Comparison of ENCODE assay signal across 23 cellular contexts in the genomic region with DNA sequence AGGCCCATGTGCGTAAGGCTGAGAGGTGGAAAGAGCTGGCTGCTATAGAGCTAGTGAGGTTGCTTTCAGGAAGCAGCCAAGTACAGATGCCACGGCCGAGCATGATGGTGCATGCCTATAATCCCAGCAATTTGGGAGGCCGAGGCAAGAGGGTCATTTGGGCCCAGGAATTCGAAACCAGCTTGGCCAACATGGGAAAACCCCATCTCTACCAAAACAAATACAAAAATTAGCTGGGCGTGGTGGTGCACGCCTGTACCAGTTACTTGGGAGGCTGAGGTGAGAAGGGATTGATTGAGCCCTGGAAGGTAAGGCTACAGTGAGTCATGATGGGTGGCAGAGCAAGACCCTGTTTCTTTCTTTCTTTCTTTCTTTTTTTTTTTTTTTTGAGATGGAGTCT.
"Had no signal": no experiment of that assay in that cellular context is flagged by ENCODE, and none has a peak within 500 bp of the region (broad histone marks: within the 10 kb centered on the region; RNA-seq: fewer than 3 reads in every experiment).

No MANE protein-coding gene starts in this region.

- H3K4me1 Mint-ChIP-seq: activated T-helper 17 cell treated with anti-CD3 and anti-CD28 coated beads, Interleukin-2, amount 50 U/mL, for 72 hours had no signal

- DNase-seq: activated CD4-positive, alpha-beta T cell treated with anti-CD3 and anti-CD28 coated beads, Interleukin-2, amount 50 U/mL, for 4 hours; activated CD8-positive, alpha-beta memory T cell treated with anti-CD3 and anti-CD28 coated beads for 24 hours; activated CD8-positive, alpha-beta memory T cell treated with anti-CD3 and anti-CD28 coated beads, Interleukin-2, amount 50 U/mL, for 4 hours; activated T-cell treated with anti-CD3 and anti-CD28 coated beads, Interleukin-2, amount 50 U/mL, for 24 hours; brain microvascular endothelial cell; effector memory CD4-positive, alpha-beta T cell; gastrocnemius medialis; left ventricle myocardium inferior; sigmoid colon; stimulated activated CD4-positive, alpha-beta T cell treated with anti-CD3 and anti-CD28 coated beads, Interleukin-2, amount 100 ng/mL, for 48 hours; T1000; upper lobe of right lung had no signal

- H3K4me3 Mint-ChIP-seq: activated CD4-positive, alpha-beta T cell treated with anti-CD3 and anti-CD28 coated beads for 36 hours; activated T-cell treated with anti-CD3 and anti-CD28 coated beads, Interleukin-2, amount 50 U/mL, for 24 hours; activated T-helper 17 cell treated with anti-CD3 and anti-CD28 coated beads, Interleukin-2, amount 50 U/mL, for 72 hours; central memory CD8-positive, alpha-beta T cell; natural killer cell treated with Interleukin-12 subunit alpha and Interleukin-12 subunit beta and Interleukin-15 and Interleukin-18, amount 100 ng/mL, for 72 hours; T-helper 1 cell treated with Interleukin-12 subunit alpha and Interleukin-12 subunit beta and Interleukin-4 antibody, amounts not matched to agents 30 μg/mL and 1 μg/mL, for 36 hours; WTC11 had no signal

- H3K27ac Mint-ChIP-seq: activated CD4-positive, alpha-beta T cell treated with anti-CD3 and anti-CD28 coated beads for 36 hours; activated naive CD4-positive, alpha-beta T cell treated with anti-CD3 and anti-CD28 coated beads, Interleukin-2, amount 50 U/mL, for 72 hours; activated T-cell treated with anti-CD3 and anti-CD28 coated beads, Interleukin-2, amount 50 U/mL, for 24 hours; activated T-helper 17 cell treated with anti-CD3 and anti-CD28 coated beads, Interleukin-2, amount 50 U/mL, for 72 hours; T-helper 1 cell treated with Interleukin-12 subunit alpha and Interleukin-12 subunit beta and Interleukin-4 antibody, amounts not matched to agents 30 μg/mL and 1 μg/mL, for 36 hours; WTC11 had no signal

- ATAC-seq: activated naive CD4-positive, alpha-beta T cell treated with anti-CD3 and anti-CD28 coated beads, Interleukin-2, amount 50 U/mL, for 72 hours; activated T-helper 17 cell treated with anti-CD3 and anti-CD28 coated beads, Interleukin-2, amount 50 U/mL, for 72 hours; gastrocnemius medialis; natural killer cell treated with Interleukin-12 subunit alpha and Interleukin-12 subunit beta and Interleukin-15 and Interleukin-18, amount 100 ng/mL, for 72 hours; stimulated activated naive CD8-positive, alpha-beta T cell treated with anti-CD3 and anti-CD28 coated beads, Interleukin-15, Interleukin-2, amounts not matched to agents 100 U/mL and 50 U/mL, for 24 hours; upper lobe of right lung had no signal

- H3K9me3 ChIP-seq: ascending aorta, esophagus muscularis mucosa, gastrocnemius medialis, left ventricle myocardium inferior, sigmoid colon, upper lobe of right lung had no signal

- H3K9me3 Mint-ChIP-seq: activated naive CD4-positive, alpha-beta T cell treated with anti-CD3 and anti-CD28 coated beads, Interleukin-2, amount 50 U/mL, for 72 hours; activated T-cell treated with anti-CD3 and anti-CD28 coated beads, Interleukin-2, amount 50 U/mL, for 24 hours; activated T-helper 17 cell treated with anti-CD3 and anti-CD28 coated beads, Interleukin-2, amount 50 U/mL, for 72 hours; central memory CD8-positive, alpha-beta T cell; natural killer cell treated with Interleukin-12 subunit alpha and Interleukin-12 subunit beta and Interleukin-15 and Interleukin-18, amount 100 ng/mL, for 72 hours; T-helper 1 cell treated with Interleukin-12 subunit alpha and Interleukin-12 subunit beta and Interleukin-4 antibody, amounts not matched to agents 30 μg/mL and 1 μg/mL, for 36 hours; WTC11 had no signal

- H3K36me3 ChIP-seq: ascending aorta, brain microvascular endothelial cell, gastrocnemius medialis, left ventricle myocardium inferior, upper lobe of right lung had no signal

- H3K4me3 ChIP-seq: ascending aorta, esophagus muscularis mucosa, gastrocnemius medialis, left ventricle myocardium inferior, sigmoid colon, smooth muscle cell, upper lobe of right lung had no signal

- H3K27ac ChIP-seq: ascending aorta, brain microvascular endothelial cell, esophagus muscularis mucosa, gastrocnemius medialis, left ventricle myocardium inferior, sigmoid colon, upper lobe of right lung had no signal

- H3K27me3 ChIP-seq: ascending aorta, brain microvascular endothelial cell, esophagus muscularis mucosa, gastrocnemius medialis, sigmoid colon, upper lobe of right lung had no signal

- H3K4me2 ChIP-seq: smooth muscle cell had no signal

- H3K36me3 Mint-ChIP-seq: activated naive CD4-positive, alpha-beta T cell treated with anti-CD3 and anti-CD28 coated beads, Interleukin-2, amount 50 U/mL, for 72 hours; natural killer cell treated with Interleukin-12 subunit alpha and Interleukin-12 subunit beta and Interleukin-15 and Interleukin-18, amount 100 ng/mL, for 72 hours; WTC11 had no signal

- H3K27me3 Mint-ChIP-seq: activated CD4-positive, alpha-beta T cell treated with anti-CD3 and anti-CD28 coated beads for 36 hours; activated T-cell treated with anti-CD3 and anti-CD28 coated beads, Interleukin-2, amount 50 U/mL, for 24 hours; activated T-helper 17 cell treated with anti-CD3 and anti-CD28 coated beads, Interleukin-2, amount 50 U/mL, for 72 hours; central memory CD8-positive, alpha-beta T cell; natural killer cell treated with Interleukin-12 subunit alpha and Interleukin-12 subunit beta and Interleukin-15 and Interleukin-18, amount 100 ng/mL, for 72 hours had no signal
